Comparison of ENCODE assay signal across 8 cellular contexts in the genomic region with DNA sequence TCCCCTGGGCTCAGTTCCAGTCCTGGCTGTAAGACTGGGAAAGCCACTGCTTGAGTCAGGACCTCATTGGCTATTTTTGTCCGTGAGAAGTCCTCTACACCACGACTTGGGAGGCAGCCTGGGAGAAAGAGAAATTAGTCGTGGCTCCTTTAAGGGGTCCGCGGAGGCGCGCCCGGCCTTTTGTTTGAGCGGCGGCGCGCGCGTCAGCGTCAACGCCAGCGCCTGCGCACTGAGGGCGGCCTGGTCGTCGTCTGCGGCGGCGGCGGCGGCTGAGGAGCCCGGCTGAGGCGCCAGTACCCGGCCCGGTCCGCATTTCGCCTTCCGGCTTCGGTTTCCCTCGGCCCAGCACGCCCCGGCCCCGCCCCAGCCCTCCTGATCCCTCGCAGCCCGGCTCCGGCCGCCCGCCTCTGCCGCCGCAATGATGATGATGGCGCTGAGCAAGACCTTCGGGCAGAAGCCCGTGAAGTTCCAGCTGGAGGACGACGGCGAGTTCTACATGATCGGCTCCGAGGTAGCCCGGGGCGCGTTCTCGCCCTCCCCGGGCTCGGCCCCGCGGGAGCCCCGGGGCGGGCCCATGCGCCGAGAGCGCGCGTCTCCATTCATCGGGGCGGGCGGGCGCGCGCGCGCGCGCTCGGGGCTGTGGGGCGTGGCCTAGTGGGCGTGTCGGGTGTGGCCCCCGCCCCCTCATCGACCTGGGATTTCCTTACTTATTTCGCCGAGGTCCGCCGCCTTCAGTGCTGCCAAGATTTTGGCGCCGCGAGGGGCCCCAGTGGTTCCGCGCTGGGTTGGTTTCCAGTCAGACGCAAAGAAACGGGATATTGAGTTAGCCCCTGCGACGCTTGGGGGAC. TPM values are rescaled to one million over a fixed set of nuclear protein-coding genes. Genes with fewer than 3 reads are reported as not detected.
A peak's percentile ranks its signal among the peaks of the same experiment; 100 is the strongest.
DNase-seq lines count a peak whose midpoint lies in the region; ATAC-seq, FAIRE-seq and TF ChIP-seq lines count a peak whose summit lies in the region.

A gene (plus strand): TSS at position 215 of the 848 bp plus-strand sequence. CDS start 204 bp downstream, at position 419.

- peak; percentile 63 for ATAC-seq in GM19023 (IDR thresholded peaks at IDR 0.05; ENCODE audit: unreplicated experiment)
- peak; percentile 70 for ATAC-seq in HG03280 (IDR thresholded peaks at IDR 0.05; ENCODE audit: unreplicated experiment)
- ATAC-seq in HepG2 = peak; percentile 43

- TF ChIP-seq CTCF in AG09309 (IDR thresholded peaks at IDR 0.05; ENCODE audit: control insufficient read depth, insufficient read depth, low read depth, low read length, missing control alignments) (no peak), HepG2 (CRISPR knock-in tag; IDR thresholded peaks at IDR 0.05) (no peak; the same call in 1 of the 2 replicates)

- H3K9me3 ChIP-seq in HepG2 (ENCODE audit: low read length) = no peaks in the 10 kb centered on the region

- H3K27me3 Mint-ChIP-seq in dendritic cell treated with granulocyte-macrophage colony-stimulating factor and Interleukin-4, amounts not matched to agents 40 ng/mL and 50 ng/mL, for 4 days = peaks cover 4% of the 10 kb centered on the region

- BruUV-seq in HepG2 (replicated peaks; lab: Mats Ljungman, UMichigan) = no TSS peak

- peak; percentile 55; the same call in 1 of the 2 replicates for TF ChIP-seq RAD21 in HepG2 (CRISPR knock-in tag; IDR thresholded peaks at IDR 0.05)

- H2AFZ ChIP-seq in HepG2 (ENCODE audit: low read length) = peak within 1 kb of the TSS; percentile 58

- POLR2A ChIA-PET in HepG2 (lab: Yijun Ruan, JAX) = interaction anchor here (0.6 to 7.1 kb wide), 7 partner anchors 12 to 70 kb away, joined by 3 to 201 read pairs (median 5); a partner anchor contains a TSS

- intact Hi-C loops in dendritic cell treated with granulocyte-macrophage colony-stimulating factor and Interleukin-4, amounts not matched to agents 40 ng/mL and 50 ng/mL, for 4 days (cut with micrococcal nuclease) = loop anchor here (5.0 to 10.0 kb wide), 2 partner anchors 50 to 128 kb away; a partner anchor contains a TSS
- intact Hi-C loops in HepG2 (cut with micrococcal nuclease; ENCODE audit: unreplicated experiment) = loop anchor here (5.0 kb wide), 1 partner anchor 70 kb away; a partner anchor contains a TSS

- TF ChIP-seq EP300 in HepG2 (IDR thresholded peaks at IDR 0.05; ENCODE audit: low read depth in 2 of 2, low read length in 2 of 2) = no peak
- no peak for TF ChIP-seq EP300 in HepG2 (CRISPR knock-in tag; IDR thresholded peaks at IDR 0.05; ENCODE audit: borderline replicate concordance)

- peaks cover 23% of the 10 kb centered on the region for H4K20me1 ChIP-seq in HepG2 (ENCODE audit: insufficient read depth, low read length)

- peak within 1 kb of the TSS; percentile 77 for H3K4me3 Mint-ChIP-seq in dendritic cell treated with granulocyte-macrophage colony-stimulating factor and Interleukin-4, amounts not matched to agents 40 ng/mL and 50 ng/mL, for 4 days

- H3K4me3 ChIP-seq in AG09309 (ENCODE audit: control insufficient read depth, low read depth, low read length) (peak within 1 kb of the TSS; percentile 55), HepG2 (replicated peaks in 1 of 3; ENCODE audit: insufficient read depth in 1 of 3, low read depth in 2 of 3, low read length in 3 of 3) (peak within 1 kb of the TSS; percentile 84 to 92 (median 90))

- H3K9me3 Mint-ChIP-seq in dendritic cell treated with granulocyte-macrophage colony-stimulating factor and Interleukin-4, amounts not matched to agents 40 ng/mL and 50 ng/mL, for 4 days = no peaks in the 10 kb centered on the region

- peak within 1 kb of the TSS; percentile 99 for H3K4me2 ChIP-seq in HepG2 (ENCODE audit: low read depth, low read length)

- peaks cover 44% of the 10 kb centered on the region for H3K79me2 ChIP-seq in HepG2 (ENCODE audit: insufficient read depth, low read length)

- peak within 1 kb of the TSS; percentile 99 for H3K9ac ChIP-seq in HepG2 (ENCODE audit: insufficient read depth, low read depth, low read length)

- peaks cover 4 to 7% of the 10 kb centered on the region in 2 experiments; a peak in 4 of 5 replicates for H3K36me3 ChIP-seq in HepG2 (replicated peaks in 1 of 2; ENCODE audit: control insufficient read depth in 1 of 2, insufficient read depth in 2 of 2, low read length in 2 of 2)

- CTCF ChIA-PET in HepG2 (lab: Yijun Ruan, JAX; ENCODE audit: low intra/inter-chr PET ratio, low total read pairs) = no interaction called here

- no peak for FAIRE-seq in HepG2 (lab: Jason Lieb, UNC)

- DNase-seq in AG09309 (ENCODE audit: low read depth) (peak; percentile 71), NCI-H524 treated with DMSO at 0.1 percent for 48 hours (lab: John Stamatoyannopoulos, UW) (peak; percentile 35), HepG2 (ENCODE audit: low spot score) (peak; percentile 70)
- DNase-seq in activated CD4-positive, alpha-beta T cell treated with anti-CD3 and anti-CD28 coated beads, Interleukin-2, amount 50 U/mL, for 1 hour = peak; percentile 86
- peak; percentile 85 for DNase-seq in stimulated activated CD4-positive, alpha-beta T cell treated with anti-CD3 and anti-CD28 coated beads, Interleukin-2, amount 100 ng/mL, for 4 hours (ENCODE audit: low read depth)

- WGBS in HepG2 (ENCODE audit: low lambda C conversion rate) = 0% methylated on average over 17 of the region's 97 CpGs

- peak within 1 kb of the TSS; percentile 89 for H3K27ac Mint-ChIP-seq in dendritic cell treated with granulocyte-macrophage colony-stimulating factor and Interleukin-4, amounts not matched to agents 40 ng/mL and 50 ng/mL, for 4 days

- peak; percentile 66 to 82 for TF ChIP-seq POLR2A in HepG2 (IDR thresholded peaks at IDR 0.05; ENCODE audit: insufficient read depth in 1 of 2, low read depth in 2 of 2, low read length in 2 of 2)

- H3K4me1 Mint-ChIP-seq in dendritic cell treated with granulocyte-macrophage colony-stimulating factor and Interleukin-4, amounts not matched to agents 40 ng/mL and 50 ng/mL, for 4 days (ENCODE audit: low read depth) = peaks cover 21% of the 10 kb centered on the region

- in situ Hi-C loops in HepG2 (cut with HindIII; ENCODE audit: extremely low pct_ligation_motif_present, low pct_unique_long_range_greater_than_20kb) = no loop called here

- peaks cover 14% of the 10 kb centered on the region for H3K36me3 Mint-ChIP-seq in dendritic cell treated with granulocyte-macrophage colony-stimulating factor and Interleukin-4, amounts not matched to agents 40 ng/mL and 50 ng/mL, for 4 days (ENCODE audit: low read depth)

- peak within 1 kb of the TSS; percentile 99 for H3K27ac ChIP-seq in HepG2 (ENCODE audit: extremely low read length, insufficient read depth, low read length)

- H3K4me1 ChIP-seq in HepG2 (ENCODE audit: insufficient read depth, low read length) = peaks cover 71% of the 10 kb centered on the region

- H3K27me3 ChIP-seq in HepG2 (ENCODE audit: control insufficient read depth in 1 of 2, insufficient read depth in 2 of 2, low read length in 2 of 2) = no peaks in the 10 kb centered on the region

TF ChIP-seq in HepG2, 621 proteins besides CTCF, POLR2A, EP300 and RAD21 (continues in another document):
- no peak for TF ChIP-seq MBD4 (IDR thresholded peaks at IDR 0.05; ENCODE audit: borderline replicate concordance, low read length)
- 0 out of 2 replicates have a peak, but pooled peaks have one; percentile 85 for TF ChIP-seq CAMTA2 (CRISPR knock-in tag; IDR thresholded peaks at IDR 0.05; ENCODE audit: borderline replicate concordance)

RNA-seq across cellular contexts. Expression of the gene that starts here (rescaled TPM):
- 74.0 and 75.8 TPM in 2 replicates for total RNA-seq in HepG2 (2016; rRNA removed; fragmentation: Illumina TruSeq; extraction: Trizol)
- 49.5 and 56.5 TPM in 2 replicates for total RNA-seq in HepG2 (2016; cell fraction: cytosol; rRNA removed; fragmentation: Illumina TruSeq; extraction: Trizol; ENCODE audit: low read depth)
- 57.1 and 69.6 TPM in 2 replicates for total RNA-seq in HepG2 (2016; cell fraction: insoluble cytoplasmic fraction; rRNA removed; fragmentation: Illumina TruSeq; extraction: Trizol)
- total RNA-seq in HepG2 (2016; cell fraction: membrane; rRNA removed; fragmentation: Illumina TruSeq; extraction: Trizol) = 60.2 and 66.9 TPM in 2 replicates
- 33.7 and 37.0 TPM in 2 replicates for total RNA-seq in HepG2 (2016; cell fraction: nucleus; rRNA removed; fragmentation: Illumina TruSeq; extraction: Trizol)
- polyA plus RNA-seq in HepG2 (2011; rRNA removed) = 150 and 166 TPM in 2 replicates
- polyA plus RNA-seq in HepG2 (2011; cell fraction: cytosol; rRNA removed) = 110 and 129 TPM in 2 replicates
- 88.0 and 96.6 TPM in 2 replicates for polyA plus RNA-seq in HepG2 (2011; cell fraction: nucleus; rRNA removed)
- 99.4 and 113 TPM in 2 replicates for polyA plus RNA-seq in HepG2 (2012)
- 78.3 and 90.9 TPM in 2 replicates for polyA plus RNA-seq in HepG2 (2016; cell fraction: cytosol; fragmentation: Illumina TruSeq; extraction: Trizol; ENCODE audit: low read depth)
- 127 and 143 TPM in 2 replicates for polyA plus RNA-seq in HepG2 (2016; cell fraction: insoluble cytoplasmic fraction; fragmentation: Illumina TruSeq; extraction: Trizol; ENCODE audit: low read depth)
- 82.2 and 92.9 TPM in 2 replicates for polyA plus RNA-seq in HepG2 (2016; cell fraction: membrane; fragmentation: Illumina TruSeq; extraction: Trizol; ENCODE audit: low read depth)
- polyA plus RNA-seq in HepG2 (2016; cell fraction: nucleus; fragmentation: Illumina TruSeq; extraction: Trizol; ENCODE audit: insufficient read depth, low read depth) = 92.2 and 94.0 TPM in 2 replicates
- polyA minus RNA-seq in HepG2 (2011; rRNA and poly(A)+ RNA removed; ENCODE audit: low replicate concordance) = 77.2 and 97.6 TPM in 2 replicates
- polyA minus RNA-seq in HepG2 (2011; cell fraction: cytosol; rRNA and poly(A)+ RNA removed) = 35.3 and 48.0 TPM in 2 replicates
- polyA minus RNA-seq in HepG2 (2011; cell fraction: nucleus; rRNA and poly(A)+ RNA removed) = 55.2 and 55.9 TPM in 2 replicates

Comparison
In these comparisons a context has a peak if more than half of its experiments do, and no peak if none do; other contexts are left out.
1. Peak in every context shown above with its lines: DNase-seq, ATAC-seq, H3K4me3 ChIP-seq and H3K27ac ChIP-seq.
2. DNase-seq: peak in every context shown above with its lines; median percentile 86 in activated CD4-positive, alpha-beta T cell treated with anti-CD3 and anti-CD28 coated beads, Interleukin-2, amount 50 U/mL, for 1 hour; 85 in stimulated activated CD4-positive, alpha-beta T cell treated with anti-CD3 and anti-CD28 coated beads, Interleukin-2, amount 100 ng/mL, for 4 hours; 71 in AG09309; 70 in HepG2; 35 in NCI-H524 treated with DMSO at 0.1 percent for 48 hours.